In the genomic region with DNA sequence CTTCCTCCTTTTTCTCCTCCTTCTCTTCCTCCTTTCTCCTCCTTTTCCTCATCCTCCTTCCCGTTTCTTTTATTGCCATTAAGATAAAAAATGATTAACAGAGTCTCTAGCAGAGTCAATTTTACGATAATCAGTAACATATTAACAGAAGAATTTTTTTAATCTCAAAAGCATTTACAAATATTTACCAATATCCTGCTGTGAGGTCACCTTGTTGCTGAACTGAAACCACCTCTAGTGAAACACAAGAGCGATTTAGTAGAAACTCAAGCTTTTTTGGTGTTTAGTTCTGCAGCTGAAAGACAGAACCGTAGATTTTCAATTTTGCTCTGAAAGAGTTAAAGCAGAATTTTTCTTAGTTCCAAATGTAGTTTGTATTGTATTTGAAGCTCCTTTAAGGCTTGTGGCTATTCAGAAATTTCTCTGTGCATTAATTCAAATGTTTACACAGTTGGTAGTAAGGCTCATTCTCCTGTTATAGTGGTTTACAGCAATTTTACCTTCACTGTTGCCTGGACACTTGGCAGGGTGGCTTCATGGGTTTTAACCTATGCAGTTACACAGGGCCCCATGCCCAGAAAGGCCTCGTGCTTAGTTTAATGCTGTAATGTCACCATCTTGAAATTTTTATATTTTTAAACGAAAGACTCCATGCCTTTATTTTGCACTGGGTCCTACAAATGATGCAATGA, we compare ENCODE assay signal across 18 cellular contexts.
DNase-seq lines count a peak whose midpoint lies in the region; ATAC-seq and TF ChIP-seq lines count a peak whose summit lies in the region.
"Had no signal": no experiment of that assay in that cellular context is flagged by ENCODE, and none has a peak within 500 bp of the region (broad histone marks: within the 10 kb centered on the region; RNA-seq: fewer than 3 reads in every experiment).

No MANE protein-coding gene starts in this region.

- DNase-seq in renal cortical epithelial cell (ENCODE audit: low read depth) (peak; percentile 88), G401 (ENCODE audit: low spot score) (no peak)
- no peak for DNase-seq in stimulated activated CD4-positive, alpha-beta T cell treated with anti-CD3 and anti-CD28 coated beads, Interleukin-12 subunit alpha, Interleukin-12 subunit beta, amount 100 ng/mL, for 4 hours
- no peak for DNase-seq in activated T-cell treated with anti-CD3 and anti-CD28 coated beads, Interleukin-2, amount 50 U/mL, for 1 hour
- DNase-seq: activated CD4-positive, alpha-beta T cell treated with anti-CD3 and anti-CD28 coated beads for 1 hour; activated CD8-positive, alpha-beta memory T cell treated with anti-CD3 and anti-CD28 coated beads, Interleukin-2, amount 50 U/mL, for 4 hours; activated naive CD4-positive, alpha-beta T cell treated with anti-CD3 and anti-CD28 coated beads, Interleukin-2, amount 50 U/mL, for 16 hours; hypothalamus; IMR-90; MV-4-11; NCI-H82; nephron progenitor cell; RPMI8226; stimulated activated CD4-positive, alpha-beta T cell treated with anti-CD3 and anti-CD28 coated beads, Interleukin-1b, Interleukin-23, amount 100 ng/mL, for 48 hours; T-helper 2 cell had no signal

- ATAC-seq in GM19043 (IDR thresholded peaks at IDR 0.05; ENCODE audit: low read depth, unreplicated experiment) (peak; percentile 69), HG02798 (IDR thresholded peaks at IDR 0.05; ENCODE audit: poor library complexity, unreplicated experiment) (peak; percentile 77)

- peak overlapping the region; percentile 55 for H3K27ac ChIP-seq in VCaP

- TF ChIP-seq CTCF in VCaP (conservative IDR thresholded peaks at IDR 0.05): no peak

- in situ Hi-C loops in G401 (cut with HindIII; ENCODE audit: low sequenced_read_pairs): no loop called here
